8 cellular contexts compared by ENCODE assay signal in the genomic region with DNA sequence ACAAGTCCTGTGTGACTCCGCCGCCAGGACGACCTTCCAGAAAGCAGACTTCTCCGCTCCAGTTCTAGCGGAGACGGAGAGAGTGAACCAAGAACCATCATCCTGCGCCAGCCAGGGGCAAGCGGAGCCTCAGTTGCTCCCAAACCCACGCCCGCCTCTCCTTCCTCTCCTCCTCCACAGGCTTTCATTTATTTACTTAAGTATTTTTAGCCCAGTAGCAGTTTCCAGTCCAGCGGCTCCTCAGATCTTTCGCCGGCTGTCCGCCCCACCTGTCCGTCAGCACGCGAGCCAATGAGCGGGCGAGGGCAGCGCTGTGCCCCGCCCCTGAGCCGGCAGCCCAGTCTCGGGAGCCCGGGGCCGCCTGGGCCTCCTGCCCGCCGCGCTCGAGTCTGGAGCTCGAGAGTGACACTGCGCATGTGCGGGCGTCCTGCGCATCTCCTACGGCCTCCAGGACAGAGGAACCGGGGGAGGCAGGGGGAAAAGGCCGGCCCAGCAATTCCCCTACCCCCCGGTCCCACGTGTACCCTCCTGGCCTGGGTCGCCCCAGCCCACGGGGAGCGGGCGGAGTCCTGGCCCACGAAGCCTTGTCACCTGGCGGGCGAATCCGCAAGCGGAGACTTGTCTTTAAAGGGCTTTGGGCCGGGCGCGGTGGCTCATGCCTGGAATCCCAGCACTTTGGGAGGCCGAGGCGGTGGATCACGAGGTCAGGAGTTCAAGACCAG. TPM values are rescaled to one million over a fixed set of nuclear protein-coding genes. Genes with fewer than 3 reads are reported as not detected.
DNase-seq lines count a peak whose midpoint lies in the region; ATAC-seq and TF ChIP-seq lines count a peak whose summit lies in the region.

A gene (plus strand): TSS at position 425 of the 722 bp plus-strand sequence.

- in situ Hi-C loops in Caki2 (cut with HindIII; ENCODE audit: low pct_unique_long_range_greater_than_20kb, low sequenced_read_pairs), result no loop called here

- H3K27ac ChIP-seq in HUES48 (ENCODE audit: low read depth, low read length), result peak within 1 kb of the TSS; percentile 75

- H3K9me3 Mint-ChIP-seq in endothelial cell (ENCODE audit: unreplicated experiment), result no peaks in the 10 kb centered on the region

- DNase-seq in Caki2 (ENCODE audit: low read depth), result peak; percentile 95
- DNase-seq in NT2/D1 (ENCODE audit: low read depth, low spot score), result peak; percentile 99
- peak; percentile 69 for DNase-seq in activated CD8-positive, alpha-beta memory T cell treated with anti-CD3 and anti-CD28 coated beads, Interleukin-2, amount 50 U/mL, for 24 hours (ENCODE audit: extremely low read depth)
- peak; percentile 97 for DNase-seq in endothelial cell (ENCODE audit: low spot score)
- DNase-seq in midbrain (lab: John Stamatoyannopoulos, UW), result peak; percentile 96
- DNase-seq in stimulated activated CD8-positive, alpha-beta memory T cell treated with anti-CD3 and anti-CD28 coated beads, Interleukin-15, amount 100 ng/mL, for 48 hours (ENCODE audit: low read depth in 2 of 2), result peak; percentile 92 to 93

- peaks cover 17% of the 10 kb centered on the region for H3K27me3 Mint-ChIP-seq in endothelial cell (ENCODE audit: unreplicated experiment)

- no peak for TF ChIP-seq CTCF in endothelial cell (IDR thresholded peaks at IDR 0.05; ENCODE audit: unreplicated experiment)

- H3K4me1 Mint-ChIP-seq in endothelial cell (ENCODE audit: unreplicated experiment), result peaks cover 47% of the 10 kb centered on the region

- H3K9ac ChIP-seq in HUES48 (ENCODE audit: low read depth, low read length) (peak within 1 kb of the TSS; percentile 59), NT2/D1 (ENCODE audit: insufficient read length, low read depth) (peak within 1 kb of the TSS; percentile 98)

- H3K4me3 ChIP-seq in HUES48 (ENCODE audit: low read depth, low read length) (peak within 1 kb of the TSS; percentile 87), NT2/D1 (ENCODE audit: insufficient read length, low read depth) (peak within 1 kb of the TSS; percentile 83)

- H3K36me3 Mint-ChIP-seq in endothelial cell (ENCODE audit: low read depth, unreplicated experiment), result peaks cover 17% of the 10 kb centered on the region

- peak; percentile 94 for ATAC-seq in GM21390 (IDR thresholded peaks at IDR 0.05; ENCODE audit: unreplicated experiment)

- H3K36me3 ChIP-seq in HUES48 (ENCODE audit: control insufficient read depth, insufficient read depth, low read length) (no peaks in the 10 kb centered on the region), NT2/D1 (ENCODE audit: insufficient read depth, insufficient read length, low read length) (peaks cover 45% of the 10 kb centered on the region)

- peak within 1 kb of the TSS; percentile 85 for H3K4me3 Mint-ChIP-seq in endothelial cell (ENCODE audit: unreplicated experiment)

- H3K4me1 ChIP-seq in HUES48 (ENCODE audit: control insufficient read depth, insufficient read depth, low read length), result 0 out of 2 replicates have a peak, but pooled peaks cover 5% of the 10 kb centered on the region
- peaks cover 11% of the 10 kb centered on the region for H3K4me1 ChIP-seq in NT2/D1 (ENCODE audit: insufficient read depth, insufficient read length)

- H3K9me3 ChIP-seq in HUES48 (ENCODE audit: control insufficient read depth, insufficient read depth, low read length) (no peaks in the 10 kb centered on the region), NT2/D1 (ENCODE audit: insufficient read depth, low read length) (no peaks in the 10 kb centered on the region)

- peak within 1 kb of the TSS; percentile 30 for H3K27ac Mint-ChIP-seq in endothelial cell (ENCODE audit: unreplicated experiment)

- H3K27me3 ChIP-seq in HUES48 (ENCODE audit: control insufficient read depth, insufficient read depth, low read length), result no peaks in the 10 kb centered on the region
- H3K27me3 ChIP-seq in NT2/D1 (ENCODE audit: insufficient read depth, insufficient read length), result no peaks in the 10 kb centered on the region

RNA-seq across cellular contexts. Expression of the gene that starts here (rescaled TPM):
- not detected in 2 replicates for total RNA-seq in Caki2 (2014; rRNA removed; shearing (Covaris generic); ENCODE audit: low replicate concordance)
- total RNA-seq in endothelial cell (ENCODE audit: unreplicated experiment), result 1.2 TPM

Comparison
In these comparisons a context has a peak if more than half of its experiments do, and no peak if none do; other contexts are left out.
1. Peak in every context shown above with its lines: DNase-seq, ATAC-seq, H3K4me3 ChIP-seq and H3K27ac ChIP-seq.
2. Peak in DNase-seq in Caki2; RNA of the gene not detected or under 1 TPM.